In the genomic region with DNA sequence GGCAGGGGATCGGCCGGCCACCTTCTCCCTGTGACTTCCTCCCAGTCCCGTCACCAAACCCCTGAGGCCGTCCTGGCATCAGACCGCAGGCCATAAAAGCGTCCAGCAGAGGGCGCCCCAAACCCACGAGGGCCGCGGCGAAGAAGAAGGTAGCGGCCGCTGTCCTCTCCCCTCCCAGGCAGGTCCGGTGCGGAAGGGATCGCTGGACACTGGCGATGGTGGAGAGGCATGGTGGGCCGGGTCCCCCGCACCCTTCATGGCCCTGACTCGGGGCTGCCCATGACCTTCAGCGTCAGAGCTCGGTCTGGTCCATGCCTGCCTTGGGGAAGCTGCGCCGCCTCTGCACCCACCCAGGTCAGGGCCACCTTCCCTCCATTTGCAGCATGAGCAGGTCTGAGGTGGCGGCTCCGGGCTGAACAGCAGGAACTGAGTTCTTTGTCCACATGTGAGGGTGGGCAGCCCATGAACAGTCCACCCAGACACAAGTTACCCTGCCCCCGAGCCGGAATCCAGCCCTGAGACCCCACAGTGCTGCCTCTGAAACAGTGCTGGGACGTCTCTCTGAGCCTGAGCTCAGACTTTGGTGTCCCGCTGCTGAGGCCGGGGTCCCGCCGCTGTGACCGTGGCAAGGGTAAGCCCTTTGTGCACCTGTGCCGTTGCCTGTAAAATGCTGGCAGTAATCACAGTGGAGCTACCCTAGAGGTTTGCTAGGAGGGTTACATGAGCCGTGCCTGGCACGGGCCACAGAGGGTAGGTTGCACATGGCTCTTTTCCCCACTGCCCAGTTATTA, we compare ENCODE assay signal across 1 cellular context.
TF ChIP-seq lines count a peak whose summit lies in the region.

No MANE protein-coding gene starts in this region.

TF ChIP-seq in HepG2, 621 proteins besides CTCF, POLR2A, EP300 and RAD21 (continued from another document):
- no peak for TF ChIP-seq SRY (CRISPR knock-in tag; IDR thresholded peaks at IDR 0.05)
- TF ChIP-seq ZNF839 (CRISPR knock-in tag; IDR thresholded peaks at IDR 0.05; ENCODE audit: borderline replicate concordance), result peak; percentile 78; the same call in 1 of the 2 replicates
- no peak for TF ChIP-seq ZIK1 (CRISPR knock-in tag; IDR thresholded peaks at IDR 0.05; ENCODE audit: borderline replicate concordance, low read depth)
- TF ChIP-seq MAZ (IDR thresholded peaks at IDR 0.05; ENCODE audit: borderline replicate concordance, low read depth, low read length), result no peak
- peak; percentile 77; the same call in 1 of the 2 replicates for TF ChIP-seq MAZ (CRISPR knock-in tag; IDR thresholded peaks at IDR 0.05; ENCODE audit: low read depth)
- peak; percentile 71 for TF ChIP-seq JUN (CRISPR knock-in tag; IDR thresholded peaks at IDR 0.05)
TF ChIP-seq in HepG2: peak in this region for 264.
